ENCODE assay signal across 23 cellular contexts in genomic region chr10:75220258-75220657, GRCh38. TPM values are rescaled to one million over a fixed set of nuclear protein-coding genes. Genes with fewer than 3 reads are reported as not detected.
DNase-seq lines count a peak whose midpoint lies in the region; ATAC-seq and TF ChIP-seq lines count a peak whose summit lies in the region.
"Had no signal": no experiment of that assay in that cellular context is flagged by ENCODE, and none has a peak within 500 bp of the region (broad histone marks: within the 10 kb centered on the region; RNA-seq: fewer than 3 reads in every experiment).

No MANE protein-coding gene starts in this region.

- no peak overlapping the region for H4K12ac ChIP-seq in trophoblast cell (ENCODE audit: low read depth, low read length)

- H3K23ac ChIP-seq in trophoblast cell (ENCODE audit: low read length): no peak overlapping the region

- POLR2A ChIA-PET in CD4-positive, alpha-beta memory T cell (lab: Charles Lee; ENCODE audit: partially characterized antibody): interaction anchor here (3.0 kb wide), 1 partner anchor 10 kb away, joined by 13 read pairs; the partner anchor contains the start of gene VDAC2

- H2AK5ac ChIP-seq in trophoblast cell (ENCODE audit: low read length): no peak overlapping the region

- H3K4me2 ChIP-seq in trophoblast cell (ENCODE audit: low read length): no peak overlapping the region

- no peak for TF ChIP-seq CTCF in natural killer cell (IDR thresholded peaks at IDR 0.05)

- no peaks in the 10 kb centered on the region for H3K27me3 ChIP-seq in CD4-positive, alpha-beta memory T cell (ENCODE audit: insufficient read depth, low read length)
- H3K27me3 ChIP-seq in trophoblast cell (ENCODE audit: insufficient read depth, low read length): no peaks in the 10 kb centered on the region

- no peak overlapping the region for H3K14ac ChIP-seq in trophoblast cell (ENCODE audit: low read length)

- H3K36me3 ChIP-seq in CD4-positive, alpha-beta memory T cell (ENCODE audit: insufficient read depth, low read length): peaks cover 69% of the 10 kb centered on the region
- peaks cover 45 to 65% of the 10 kb centered on the region in 2 experiments for H3K36me3 ChIP-seq in trophoblast cell (ENCODE audit: control insufficient read depth in 1 of 2, insufficient read depth in 2 of 2, low read length in 2 of 2)

- H3K4me1 ChIP-seq in CD4-positive, alpha-beta memory T cell (ENCODE audit: insufficient read depth, low read length): peaks cover 39% of the 10 kb centered on the region
- H3K4me1 ChIP-seq in trophoblast cell (ENCODE audit: control insufficient read depth in 1 of 2, insufficient read depth in 2 of 2, low read length in 2 of 2): peaks cover 7 to 10% of the 10 kb centered on the region in 2 experiments

- no peak overlapping the region for H3K4me3 Mint-ChIP-seq in activated CD8-positive, alpha-beta memory T cell treated with anti-CD3 and anti-CD28 coated beads, Interleukin-2, amount 10 ng/mL, durations not matched to agents 7 days and 5 days
- H3K4me3 Mint-ChIP-seq in CD4-positive, alpha-beta memory T cell: no peak overlapping the region
- no peak overlapping the region for H3K4me3 Mint-ChIP-seq in activated naive CD8-positive, alpha-beta T cell treated with anti-CD3 and anti-CD28 coated beads, Interleukin-2, amount 50 U/mL, for 24 hours
- H3K4me3 Mint-ChIP-seq in natural killer cell: no peak overlapping the region
- H3K4me3 Mint-ChIP-seq: central memory CD8-positive, alpha-beta T cell had no signal

- no peak for ATAC-seq in activated CD8-positive, alpha-beta memory T cell treated with anti-CD3 and anti-CD28 coated beads, Interleukin-2, amount 10 ng/mL, durations not matched to agents 7 days and 5 days
- ATAC-seq in activated naive CD8-positive, alpha-beta T cell treated with anti-CD3 and anti-CD28 coated beads, Interleukin-2, amount 50 U/mL, for 24 hours: no peak
- ATAC-seq in HG03521 (IDR thresholded peaks at IDR 0.05; ENCODE audit: unreplicated experiment): no peak
- ATAC-seq in natural killer cell: no peak
- ATAC-seq: activated CD4-positive, CD25-positive, alpha-beta regulatory T cell treated with anti-CD3 and anti-CD28 coated beads, Interleukin-2, amount 50 U/mL, for 24 hours; mucosa of descending colon had no signal

- no peaks in the 10 kb centered on the region for H3K27me3 Mint-ChIP-seq in activated CD8-positive, alpha-beta memory T cell treated with anti-CD3 and anti-CD28 coated beads, Interleukin-2, amount 10 ng/mL, durations not matched to agents 7 days and 5 days
- no peaks in the 10 kb centered on the region for H3K27me3 Mint-ChIP-seq in CD4-positive, alpha-beta memory T cell
- no peaks in the 10 kb centered on the region for H3K27me3 Mint-ChIP-seq in activated naive CD8-positive, alpha-beta T cell treated with anti-CD3 and anti-CD28 coated beads, Interleukin-2, amount 50 U/mL, for 24 hours
- H3K27me3 Mint-ChIP-seq in natural killer cell (ENCODE audit: low read depth in 2 of 2): no peaks in the 10 kb centered on the region
- H3K27me3 Mint-ChIP-seq: central memory CD8-positive, alpha-beta T cell had no signal

- no CpG with 5 or more reads among the region's 5 CpGs for WGBS in trophoblast cell (ENCODE audit: extremely low coverage, insufficient coverage, insufficient read length)

- peak overlapping the region; percentile 37 for H3K27ac Mint-ChIP-seq in activated CD8-positive, alpha-beta memory T cell treated with anti-CD3 and anti-CD28 coated beads, Interleukin-2, amount 10 ng/mL, durations not matched to agents 7 days and 5 days
- H3K27ac Mint-ChIP-seq in CD4-positive, alpha-beta memory T cell: peak overlapping the region in 5 of 7 donors; percentile 7 to 74 (median 37)
- peak overlapping the region; percentile 4 for H3K27ac Mint-ChIP-seq in activated naive CD8-positive, alpha-beta T cell treated with anti-CD3 and anti-CD28 coated beads, Interleukin-2, amount 50 U/mL, for 24 hours
- no peak overlapping the region for H3K27ac Mint-ChIP-seq in natural killer cell

- H3K36me3 Mint-ChIP-seq in activated CD8-positive, alpha-beta memory T cell treated with anti-CD3 and anti-CD28 coated beads, Interleukin-2, amount 10 ng/mL, durations not matched to agents 7 days and 5 days: peaks cover 56% of the 10 kb centered on the region
- H3K36me3 Mint-ChIP-seq in CD4-positive, alpha-beta memory T cell: peaks cover 51 to 84% of the 10 kb centered on the region in 2 donors
- H3K36me3 Mint-ChIP-seq in activated naive CD8-positive, alpha-beta T cell treated with anti-CD3 and anti-CD28 coated beads, Interleukin-2, amount 50 U/mL, for 24 hours (ENCODE audit: low read depth): peaks cover 76% of the 10 kb centered on the region
- peaks cover 17% of the 10 kb centered on the region for H3K36me3 Mint-ChIP-seq in natural killer cell

- no peak overlapping the region for H3K18ac ChIP-seq in trophoblast cell (ENCODE audit: low read length)

- H2BK12ac ChIP-seq in trophoblast cell (ENCODE audit: low read length): no peak overlapping the region

- H3K4ac ChIP-seq in trophoblast cell (ENCODE audit: low read depth, low read length): no peak overlapping the region

- peaks cover 1% of the 10 kb centered on the region for H3K79me2 ChIP-seq in trophoblast cell (ENCODE audit: control insufficient read depth, insufficient read depth, low read length, poor library complexity)

- H3K9me3 Mint-ChIP-seq in activated CD8-positive, alpha-beta memory T cell treated with anti-CD3 and anti-CD28 coated beads, Interleukin-2, amount 10 ng/mL, durations not matched to agents 7 days and 5 days (ENCODE audit: low read depth): no peaks in the 10 kb centered on the region
- no peaks in the 10 kb centered on the region for H3K9me3 Mint-ChIP-seq in CD4-positive, alpha-beta memory T cell
- no peaks in the 10 kb centered on the region for H3K9me3 Mint-ChIP-seq in activated naive CD8-positive, alpha-beta T cell treated with anti-CD3 and anti-CD28 coated beads, Interleukin-2, amount 50 U/mL, for 24 hours
- no peaks in the 10 kb centered on the region for H3K9me3 Mint-ChIP-seq in natural killer cell
- H3K9me3 Mint-ChIP-seq: central memory CD8-positive, alpha-beta T cell had no signal

- no peak overlapping the region for H2AFZ ChIP-seq in trophoblast cell (ENCODE audit: insufficient read depth, low read length, poor library complexity)

- H3K9me3 ChIP-seq in CD4-positive, alpha-beta memory T cell (ENCODE audit: control insufficient read depth in 1 of 2, low read length in 2 of 2): no peaks in the 10 kb centered on the region
- H3K9me3 ChIP-seq in trophoblast cell (ENCODE audit: insufficient read depth, low read depth, low read length): no peaks in the 10 kb centered on the region
- H3K9me3 ChIP-seq: mucosa of descending colon, thoracic aorta had no signal

- no peak overlapping the region for H2BK5ac ChIP-seq in trophoblast cell (ENCODE audit: low read depth, low read length, poor library complexity)

- peaks cover 37% of the 10 kb centered on the region for H3K4me1 Mint-ChIP-seq in activated CD8-positive, alpha-beta memory T cell treated with anti-CD3 and anti-CD28 coated beads, Interleukin-2, amount 10 ng/mL, durations not matched to agents 7 days and 5 days
- H3K4me1 Mint-ChIP-seq in CD4-positive, alpha-beta memory T cell: peaks cover 34 to 62% (median 41%) of the 10 kb centered on the region in 4 donors
- H3K4me1 Mint-ChIP-seq in activated naive CD8-positive, alpha-beta T cell treated with anti-CD3 and anti-CD28 coated beads, Interleukin-2, amount 50 U/mL, for 24 hours: peaks cover 63% of the 10 kb centered on the region
- peaks cover 29 to 36% of the 10 kb centered on the region in 2 donors for H3K4me1 Mint-ChIP-seq in natural killer cell

- no peak overlapping the region for H2BK120ac ChIP-seq in trophoblast cell (ENCODE audit: insufficient read depth, low read length, poor library complexity)

- CTCF ChIA-PET in activated CD8-positive, alpha-beta memory T cell treated with anti-CD3 and anti-CD28 coated beads, Interleukin-2, amount 10 ng/mL, durations not matched to agents 7 days and 5 days (lab: Charles Lee): interaction anchor here (1.0 to 7.4 kb wide), 3 partner anchors 10 to 16 kb away, joined by 4 to 41 read pairs (median 4); partner anchors contain the start of gene COMTD1
- CTCF ChIA-PET in CD4-positive, alpha-beta memory T cell (lab: Charles Lee; ENCODE audit: partially characterized antibody): interaction anchor here (1.4 kb wide), 1 partner anchor 32 kb away, joined by 4 read pairs; no protein-coding TSS in a partner anchor

- DNase-seq in activated CD8-positive, alpha-beta memory T cell treated with anti-CD3 and anti-CD28 coated beads, Interleukin-2, amount 10 ng/mL, durations not matched to agents 7 days and 5 days: no peak
- DNase-seq in activated CD8-positive, alpha-beta memory T cell treated with anti-CD3 and anti-CD28 coated beads, Interleukin-2, amount 50 U/mL, for 48 hours: no peak
- no peak for DNase-seq in CD4-positive, alpha-beta memory T cell
- DNase-seq in activated naive CD8-positive, alpha-beta T cell treated with anti-CD3 and anti-CD28 coated beads, Interleukin-2, amount 50 U/mL, for 24 hours: no peak
- DNase-seq in trophoblast cell (peak; percentile 50 to 81), natural killer cell (no peak), HPDE6-E6E7 (ENCODE audit: extremely low spot score) (no peak)
- DNase-seq: activated CD8-positive, alpha-beta memory T cell treated with anti-CD3 and anti-CD28 coated beads for 24 hours; amygdala; COR-L47; erythroblast; foreskin melanocyte; mucosa of descending colon; NCI-H1092 treated with DMSO at 0.1 percent for 48 hours; NCI-H1930; NCI-H226; NCI-H748 treated with DMSO at 0.1 percent for 48 hours; SHP77 treated with DMSO at 0.1 percent for 48 hours; SW 1271 had no signal

- H4K8ac ChIP-seq in trophoblast cell (ENCODE audit: low read depth, low read length): no peak overlapping the region

- no peak overlapping the region for H3K4me3 ChIP-seq in CD4-positive, alpha-beta memory T cell (ENCODE audit: low read length in 2 of 2)
- H3K4me3 ChIP-seq in trophoblast cell (ENCODE audit: low read depth, low read length): no peak overlapping the region
- H3K4me3 ChIP-seq: mucosa of descending colon, thoracic aorta had no signal

- H4K91ac ChIP-seq in trophoblast cell (ENCODE audit: low read depth, low read length): no peak overlapping the region

- intact Hi-C loops in CD4-positive, alpha-beta memory T cell (cut with micrococcal nuclease): no loop called here
- intact Hi-C loops in natural killer cell (cut with micrococcal nuclease): no loop called here

- no peak overlapping the region for H3K9ac ChIP-seq in trophoblast cell (ENCODE audit: low read length)

- H3K27ac ChIP-seq in CD4-positive, alpha-beta memory T cell (ENCODE audit: low read depth, low read length): no peak overlapping the region
- no peak overlapping the region for H3K27ac ChIP-seq in trophoblast cell (ENCODE audit: low read depth, low read length)

- peaks cover 2% of the 10 kb centered on the region for H3K79me1 ChIP-seq in trophoblast cell (ENCODE audit: low read length)

RNA-seq across cellular contexts. Expression of gene VDAC2, which starts 9.7 kb away (rescaled TPM):
- 100 to 1,000 TPM; 136 to 156 TPM for total RNA-seq in activated CD8-positive, alpha-beta memory T cell treated with anti-CD3 and anti-CD28 coated beads, Interleukin-2, amount 10 ng/mL, durations not matched to agents 7 days and 5 days
- total RNA-seq in CD4-positive, alpha-beta memory T cell: 10 to 100 TPM; 76.9 to 79.0 TPM
- 100 to 1,000 TPM; 149 to 192 TPM for polyA plus RNA-seq in CD4-positive, alpha-beta memory T cell
- polyA plus RNA-seq in trophoblast cell (2013): 201 and 203 TPM in 2 replicates
- total RNA-seq in natural killer cell: 100 to 1,000 TPM; 110 to 124 (median 117) TPM

RNA-seq across cellular contexts. Expression of gene COMTD1, which starts 15.5 kb away (rescaled TPM):
- 10 to 100 TPM; 39.8 to 43.2 TPM for total RNA-seq in activated CD8-positive, alpha-beta memory T cell treated with anti-CD3 and anti-CD28 coated beads, Interleukin-2, amount 10 ng/mL, durations not matched to agents 7 days and 5 days
- 10 to 100 TPM; 12.7 to 15.4 TPM for total RNA-seq in CD4-positive, alpha-beta memory T cell
- 10 to 100 TPM; 22.3 TPM for polyA plus RNA-seq in CD4-positive, alpha-beta memory T cell
- 13.7 and 13.9 TPM in 2 replicates for polyA plus RNA-seq in trophoblast cell (2013)
- total RNA-seq in natural killer cell: 10 to 100 TPM; 19.9 to 25.1 (median 20.1) TPM

Comparison
In these comparisons a context has a peak if more than half of its experiments do, and no peak if none do; other contexts are left out.
1. DNase-seq: peak in trophoblast cell (2 of 2); none in activated CD8-positive, alpha-beta memory T cell treated with anti-CD3 and anti-CD28 coated beads, Interleukin-2, amount 10 ng/mL, durations not matched to agents 7 days and 5 days (single experiment), activated CD8-positive, alpha-beta memory T cell treated with anti-CD3 and anti-CD28 coated beads, Interleukin-2, amount 50 U/mL, for 48 hours (single experiment), CD4-positive, alpha-beta memory T cell (0 of 5), activated naive CD8-positive, alpha-beta T cell treated with anti-CD3 and anti-CD28 coated beads, Interleukin-2, amount 50 U/mL, for 24 hours (single experiment), natural killer cell (single experiment) and HPDE6-E6E7 (single experiment).
2. H3K27ac Mint-ChIP-seq: peak in activated CD8-positive, alpha-beta memory T cell treated with anti-CD3 and anti-CD28 coated beads, Interleukin-2, amount 10 ng/mL, durations not matched to agents 7 days and 5 days (single experiment), CD4-positive, alpha-beta memory T cell (5 of 7) and activated naive CD8-positive, alpha-beta T cell treated with anti-CD3 and anti-CD28 coated beads, Interleukin-2, amount 50 U/mL, for 24 hours (single experiment); none in natural killer cell (0 of 2).